Comparison of ENCODE assay signal across 21 cellular contexts in the genomic region with DNA sequence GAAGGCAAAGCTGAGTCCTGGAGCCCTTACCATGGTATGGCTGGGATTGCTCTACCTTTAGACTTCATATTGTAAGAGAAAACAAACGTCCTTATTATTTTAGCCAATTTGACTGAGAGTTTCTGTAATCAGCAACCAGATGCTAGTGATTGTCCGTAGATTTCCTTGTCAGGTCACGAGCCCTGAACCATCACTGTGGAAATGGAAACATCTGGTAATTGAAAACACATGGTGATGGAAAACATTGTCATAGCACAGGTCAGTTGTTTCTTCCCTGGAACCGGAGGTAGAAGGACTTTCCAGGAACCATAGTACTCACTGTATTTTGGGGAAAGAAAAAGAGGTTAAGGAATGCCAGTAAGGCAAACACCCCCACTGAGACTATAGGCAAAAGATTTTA. TPM values are rescaled to one million over a fixed set of nuclear protein-coding genes. Genes with fewer than 3 reads are reported as not detected.
DNase-seq lines count a peak whose midpoint lies in the region; ATAC-seq and TF ChIP-seq lines count a peak whose summit lies in the region.
"Had no signal": no experiment of that assay in that cellular context is flagged by ENCODE, and none has a peak within 500 bp of the region (broad histone marks: within the 10 kb centered on the region; RNA-seq: fewer than 3 reads in every experiment).

No MANE protein-coding gene starts in this region.

- no peaks in the 10 kb centered on the region for H3K4me1 ChIP-seq in prostate gland (replicated peaks)
- H3K4me1 ChIP-seq: HAP-1 had no signal

- no peak for TF ChIP-seq CTCF in WERI-Rb-1 (IDR thresholded peaks at IDR 0.05; ENCODE audit: low read depth, low read length)
- no peak for TF ChIP-seq CTCF in foreskin fibroblast (IDR thresholded peaks at IDR 0.05; ENCODE audit: low read depth, low read length)
- TF ChIP-seq CTCF in prostate gland (IDR thresholded peaks at IDR 0.05): no peak

- H3K4me3 ChIP-seq in WERI-Rb-1 (ENCODE audit: low read depth, low read length): no peak overlapping the region
- no peak overlapping the region for H3K4me3 ChIP-seq in foreskin fibroblast (ENCODE audit: low read depth in 1 of 2, low read length in 2 of 2)
- no peak overlapping the region for H3K4me3 ChIP-seq in prostate gland
- H3K4me3 ChIP-seq: GM23248, HAP-1 had no signal

- intact Hi-C loops in prostate gland (cut with DNase I): no loop called here

- no peak for TF ChIP-seq POLR2A in prostate gland (IDR thresholded peaks at IDR 0.05)

- no peaks in the 10 kb centered on the region for H3K27me3 ChIP-seq in WERI-Rb-1 (ENCODE audit: insufficient read depth, low read depth, severe bottlenecking)
- no peaks in the 10 kb centered on the region for H3K27me3 ChIP-seq in prostate gland (replicated peaks; ENCODE audit: insufficient read depth)
- H3K27me3 ChIP-seq: BE2C had no signal

- no peak for ATAC-seq in HG03520 (IDR thresholded peaks at IDR 0.05; ENCODE audit: unreplicated experiment)

- 53% methylated on average over 4 of the region's 4 CpGs for WGBS in prostate gland

- H3K36me3 ChIP-seq in WERI-Rb-1 (no peaks in the 10 kb centered on the region), prostate gland (no peaks in the 10 kb centered on the region)
- H3K36me3 ChIP-seq: BE2C, HAP-1 had no signal

- DNase-seq in RPMI7951 (ENCODE audit: low read depth): peak; percentile 8
- DNase-seq in WERI-Rb-1: no peak
- DNase-seq in foreskin fibroblast: peak; percentile 1 to 18
- no peak for DNase-seq in prostate gland (ENCODE audit: low spot score)
- DNase-seq in NCI-H446 (lab: John Stamatoyannopoulos, UW): no peak
- DNase-seq in RPMI8226: no peak
- DNase-seq: ACHN; BE2C; C1 segment of cervical spinal cord; CD4-positive, CD25-positive, alpha-beta regulatory T cell; CD8-positive, alpha-beta memory T cell; COR-L47; DMS 273 treated with DMSO at 0.1 percent for 48 hours; DMS53; DND-41; GM23248 had no signal

- H3K9me3 ChIP-seq in WERI-Rb-1 (ENCODE audit: severe bottlenecking) (no peaks in the 10 kb centered on the region), prostate gland (no peaks in the 10 kb centered on the region)
- H3K9me3 ChIP-seq: BE2C, HAP-1 had no signal

- H3K27ac ChIP-seq in WERI-Rb-1: peak overlapping the region; percentile 35
- no peak overlapping the region for H3K27ac ChIP-seq in prostate gland
- H3K27ac ChIP-seq: GM23248, HL-60 had no signal

RNA-seq across cellular contexts. Expression of gene DEUP1, which starts 40.5 kb away (rescaled TPM):
- total RNA-seq in RPMI7951 (2014; rRNA removed; shearing (Covaris generic)): not detected in 2 replicates
- total RNA-seq in prostate gland: 1 to 10 TPM; 1.2 to 3.2 TPM
- total RNA-seq: CD4-positive, CD25-positive, alpha-beta regulatory T cell; CD8-positive, alpha-beta memory T cell; GM23248; H4; HT1080 had no signal

Comparison
In these comparisons a context has a peak if more than half of its experiments do, and no peak if none do; other contexts are left out.
1. DNase-seq: peak in RPMI7951 (single experiment) and foreskin fibroblast (2 of 2); none in WERI-Rb-1 (single experiment), prostate gland (single experiment), NCI-H446 (0 of 2) and RPMI8226 (single experiment).